1 cellular context compared by ENCODE assay signal in the genomic region with DNA sequence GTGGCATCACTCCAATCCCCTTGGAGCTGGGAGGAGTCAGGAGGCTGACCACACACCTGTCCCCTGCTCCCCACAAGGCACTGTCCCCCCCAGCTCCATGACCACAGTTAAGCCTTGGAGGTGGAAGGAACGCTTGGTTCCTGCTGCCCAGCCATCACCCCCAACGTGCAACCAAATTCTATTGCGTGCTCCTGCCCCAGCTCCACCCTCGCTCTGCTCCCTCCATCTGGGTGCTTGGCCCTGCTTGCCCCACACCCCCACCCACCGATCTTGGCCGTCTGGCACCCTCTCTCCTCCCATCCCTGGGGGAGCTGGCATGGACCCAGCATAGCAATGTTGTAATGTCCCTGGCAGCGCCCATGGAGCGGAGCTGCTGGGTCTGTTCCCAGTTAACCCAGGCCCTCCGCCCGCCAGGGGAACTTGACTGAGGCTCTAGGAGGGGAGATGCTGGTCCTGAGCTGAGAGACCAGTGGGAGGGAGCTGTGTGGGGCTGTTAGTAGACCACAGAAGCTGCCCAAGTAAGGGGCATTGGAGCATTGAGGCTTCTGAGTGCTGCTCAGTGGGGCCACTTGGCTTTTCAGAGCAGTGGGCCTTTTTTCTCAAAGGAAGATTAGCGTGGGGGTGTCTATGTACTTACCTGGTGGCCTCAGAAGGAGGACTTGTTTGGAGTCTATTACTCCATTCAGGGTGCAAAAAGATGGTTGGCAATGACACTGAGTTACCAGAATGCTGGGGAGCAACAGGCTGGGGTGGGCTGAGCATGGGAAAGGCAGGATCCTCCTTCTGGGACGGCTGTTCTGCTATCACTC.
TF ChIP-seq lines count a peak whose summit lies in the region.

No MANE protein-coding gene starts in this region.

TF ChIP-seq in GM23338, 12 proteins besides CTCF, POLR2A, EP300 and RAD21 (continued from another document):
- TF ChIP-seq, protein P1, sequence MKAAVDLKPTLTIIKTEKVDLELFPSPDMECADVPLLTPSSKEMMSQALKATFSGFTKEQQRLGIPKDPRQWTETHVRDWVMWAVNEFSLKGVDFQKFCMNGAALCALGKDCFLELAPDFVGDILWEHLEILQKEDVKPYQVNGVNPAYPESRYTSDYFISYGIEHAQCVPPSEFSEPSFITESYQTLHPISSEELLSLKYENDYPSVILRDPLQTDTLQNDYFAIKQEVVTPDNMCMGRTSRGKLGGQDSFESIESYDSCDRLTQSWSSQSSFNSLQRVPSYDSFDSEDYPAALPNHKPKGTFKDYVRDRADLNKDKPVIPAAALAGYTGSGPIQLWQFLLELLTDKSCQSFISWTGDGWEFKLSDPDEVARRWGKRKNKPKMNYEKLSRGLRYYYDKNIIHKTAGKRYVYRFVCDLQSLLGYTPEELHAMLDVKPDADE (IDR thresholded peaks at IDR 0.05): no peak
- TF ChIP-seq POLR2AphosphoS5 (IDR thresholded peaks at IDR 0.05; ENCODE audit: low read depth): no peak
- TF ChIP-seq, protein P2, sequence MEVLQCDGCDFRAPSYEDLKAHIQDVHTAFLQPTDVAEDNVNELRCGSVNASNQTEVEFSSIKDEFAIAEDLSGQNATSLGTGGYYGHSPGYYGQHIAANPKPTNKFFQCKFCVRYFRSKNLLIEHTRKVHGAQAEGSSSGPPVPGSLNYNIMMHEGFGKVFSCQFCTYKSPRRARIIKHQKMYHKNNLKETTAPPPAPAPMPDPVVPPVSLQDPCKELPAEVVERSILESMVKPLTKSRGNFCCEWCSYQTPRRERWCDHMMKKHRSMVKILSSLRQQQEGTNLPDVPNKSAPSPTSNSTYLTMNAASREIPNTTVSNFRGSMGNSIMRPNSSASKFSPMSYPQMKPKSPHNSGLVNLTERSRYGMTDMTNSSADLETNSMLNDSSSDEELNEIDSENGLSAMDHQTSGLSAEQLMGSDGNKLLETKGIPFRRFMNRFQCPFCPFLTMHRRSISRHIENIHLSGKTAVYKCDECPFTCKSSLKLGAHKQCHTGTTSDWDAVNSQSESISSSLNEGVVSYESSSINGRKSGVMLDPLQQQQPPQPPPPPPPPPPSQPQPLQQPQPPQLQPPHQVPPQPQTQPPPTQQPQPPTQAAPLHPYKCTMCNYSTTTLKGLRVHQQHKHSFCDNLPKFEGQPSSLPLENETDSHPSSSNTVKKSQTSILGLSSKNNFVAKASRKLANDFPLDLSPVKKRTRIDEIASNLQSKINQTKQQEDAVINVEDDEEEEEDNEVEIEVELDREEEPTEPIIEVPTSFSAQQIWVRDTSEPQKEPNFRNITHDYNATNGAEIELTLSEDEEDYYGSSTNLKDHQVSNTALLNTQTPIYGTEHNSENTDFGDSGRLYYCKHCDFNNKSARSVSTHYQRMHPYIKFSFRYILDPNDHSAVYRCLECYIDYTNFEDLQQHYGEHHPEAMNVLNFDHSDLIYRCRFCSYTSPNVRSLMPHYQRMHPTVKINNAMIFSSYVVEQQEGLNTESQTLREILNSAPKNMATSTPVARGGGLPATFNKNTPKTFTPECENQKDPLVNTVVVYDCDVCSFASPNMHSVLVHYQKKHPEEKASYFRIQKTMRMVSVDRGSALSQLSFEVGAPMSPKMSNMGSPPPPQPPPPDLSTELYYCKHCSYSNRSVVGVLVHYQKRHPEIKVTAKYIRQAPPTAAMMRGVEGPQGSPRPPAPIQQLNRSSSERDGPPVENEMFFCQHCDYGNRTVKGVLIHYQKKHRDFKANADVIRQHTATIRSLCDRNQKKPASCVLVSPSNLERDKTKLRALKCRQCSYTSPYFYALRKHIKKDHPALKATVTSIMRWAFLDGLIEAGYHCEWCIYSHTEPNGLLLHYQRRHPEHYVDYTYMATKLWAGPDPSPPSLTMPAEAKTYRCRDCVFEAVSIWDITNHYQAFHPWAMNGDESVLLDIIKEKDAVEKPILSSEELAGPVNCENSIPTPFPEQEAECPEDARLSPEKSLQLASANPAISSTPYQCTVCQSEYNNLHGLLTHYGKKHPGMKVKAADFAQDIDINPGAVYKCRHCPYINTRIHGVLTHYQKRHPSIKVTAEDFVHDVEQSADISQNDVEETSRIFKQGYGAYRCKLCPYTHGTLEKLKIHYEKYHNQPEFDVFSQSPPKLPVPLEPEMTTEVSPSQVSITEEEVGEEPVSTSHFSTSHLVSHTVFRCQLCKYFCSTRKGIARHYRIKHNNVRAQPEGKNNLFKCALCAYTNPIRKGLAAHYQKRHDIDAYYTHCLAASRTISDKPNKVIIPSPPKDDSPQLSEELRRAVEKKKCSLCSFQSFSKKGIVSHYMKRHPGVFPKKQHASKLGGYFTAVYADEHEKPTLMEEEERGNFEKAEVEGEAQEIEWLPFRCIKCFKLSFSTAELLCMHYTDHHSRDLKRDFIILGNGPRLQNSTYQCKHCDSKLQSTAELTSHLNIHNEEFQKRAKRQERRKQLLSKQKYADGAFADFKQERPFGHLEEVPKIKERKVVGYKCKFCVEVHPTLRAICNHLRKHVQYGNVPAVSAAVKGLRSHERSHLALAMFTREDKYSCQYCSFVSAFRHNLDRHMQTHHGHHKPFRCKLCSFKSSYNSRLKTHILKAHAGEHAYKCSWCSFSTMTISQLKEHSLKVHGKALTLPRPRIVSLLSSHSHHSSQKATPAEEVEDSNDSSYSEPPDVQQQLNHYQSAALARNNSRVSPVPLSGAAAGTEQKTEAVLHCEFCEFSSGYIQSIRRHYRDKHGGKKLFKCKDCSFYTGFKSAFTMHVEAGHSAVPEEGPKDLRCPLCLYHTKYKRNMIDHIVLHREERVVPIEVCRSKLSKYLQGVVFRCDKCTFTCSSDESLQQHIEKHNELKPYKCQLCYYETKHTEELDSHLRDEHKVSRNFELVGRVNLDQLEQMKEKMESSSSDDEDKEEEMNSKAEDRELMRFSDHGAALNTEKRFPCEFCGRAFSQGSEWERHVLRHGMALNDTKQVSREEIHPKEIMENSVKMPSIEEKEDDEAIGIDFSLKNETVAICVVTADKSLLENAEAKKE (CRISPR knock-in tag; IDR thresholded peaks at IDR 0.05): no peak
